ENCODE assay signal across 1 cellular context in genomic region chr11:5992604-5993251, GRCh38.
TF ChIP-seq lines count a peak whose summit lies in the region.

No MANE protein-coding gene starts in this region.

TF ChIP-seq in H1, 55 proteins besides CTCF, POLR2A, EP300 and RAD21:
- no peak for TF ChIP-seq E2F6 (IDR thresholded peaks at IDR 0.05)
- no peak for TF ChIP-seq FOSL1 (IDR thresholded peaks at IDR 0.05; ENCODE audit: insufficient read depth, low read depth, low read length)
- TF ChIP-seq POU5F1 (IDR thresholded peaks at IDR 0.05; ENCODE audit: low read depth, low read length): no peak
- no peak for TF ChIP-seq KDM1A (IDR thresholded peaks at IDR 0.05; ENCODE audit: borderline replicate concordance, low read length)
- no peak for TF ChIP-seq POLR2AphosphoS5 (IDR thresholded peaks at IDR 0.05; ENCODE audit: low read depth, low read length)
- TF ChIP-seq BCL11A (IDR thresholded peaks at IDR 0.05; ENCODE audit: low read depth in 2 of 2, low read length in 2 of 2): no peak
- no peak for TF ChIP-seq CBX8 (IDR thresholded peaks at IDR 0.05; ENCODE audit: borderline replicate concordance, low read depth, low read length)
- no peak for TF ChIP-seq CEBPB (IDR thresholded peaks at IDR 0.05; ENCODE audit: low read depth, low read length)
